Comparison of ENCODE assay signal across 13 cellular contexts in the genomic region with DNA sequence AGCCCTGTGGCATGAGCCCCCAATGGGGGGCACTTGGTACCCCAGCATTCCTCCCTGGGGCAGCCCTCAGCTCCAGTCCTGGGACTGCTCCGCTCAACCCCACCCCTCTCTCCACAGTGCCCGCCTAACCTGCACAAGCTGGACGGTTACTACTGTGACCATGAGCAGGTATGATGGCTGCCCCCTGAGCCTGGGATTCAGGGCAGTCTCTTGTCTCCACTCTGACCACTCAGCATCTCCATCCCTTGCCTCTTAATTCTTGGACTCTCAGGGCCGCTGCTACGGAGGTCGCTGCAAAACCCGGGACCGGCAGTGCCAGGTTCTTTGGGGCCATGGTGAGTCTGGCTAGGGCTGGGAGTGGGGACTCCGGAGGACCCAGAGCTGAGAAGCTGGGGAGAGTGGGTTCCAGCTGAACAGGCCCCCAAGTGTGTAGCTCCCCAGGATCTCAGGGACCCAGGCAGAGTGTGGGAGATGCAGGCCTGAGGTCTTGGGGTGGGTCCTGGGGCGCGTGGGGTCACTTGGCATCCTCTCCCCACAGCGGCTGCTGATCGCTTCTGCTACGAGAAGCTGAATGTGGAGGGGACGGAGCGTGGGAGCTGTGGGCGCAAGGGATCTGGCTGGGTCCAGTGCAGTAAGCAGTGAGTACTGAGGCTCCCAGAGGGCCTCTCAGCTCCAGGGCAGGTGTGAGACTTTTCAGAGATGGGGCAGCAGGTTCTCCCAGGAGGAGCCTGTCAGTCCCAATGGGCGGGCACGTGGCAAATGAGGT. TPM values are rescaled to one million over a fixed set of nuclear protein-coding genes. Genes with fewer than 3 reads are reported as not detected.
DNase-seq lines count a peak whose midpoint lies in the region; ATAC-seq lines count a peak whose summit lies in the region.
"Had no signal": no experiment of that assay in that cellular context is flagged by ENCODE, and none has a peak within 500 bp of the region (broad histone marks: within the 10 kb centered on the region; RNA-seq: fewer than 3 reads in every experiment).

No MANE protein-coding gene starts in this region.

- no peaks in the 10 kb centered on the region for H3K27me3 ChIP-seq in CD4-positive, CD25-positive, alpha-beta regulatory T cell (ENCODE audit: control insufficient read depth, insufficient read depth, low read length)

- H3K36me3 Mint-ChIP-seq in CD4-positive, CD25-positive, alpha-beta regulatory T cell, result no peaks in the 10 kb centered on the region
- no peaks in the 10 kb centered on the region for H3K36me3 Mint-ChIP-seq in activated T-helper 2 cell treated with anti-CD3 and anti-CD28 coated beads, Interferon-gamma antibody, Interleukin-2, Interleukin-4, amounts not matched to agents 10 μg/mL and 5 μg/mL and 100 μg/mL, durations not matched to agents 14 hours and 24 hours and 36 hours (ENCODE audit: low read depth)
- H3K36me3 Mint-ChIP-seq in natural killer cell treated with Interleukin-12 subunit alpha and Interleukin-12 subunit beta and Interleukin-15 and Interleukin-18, amount 100 ng/mL, for 72 hours, result no peaks in the 10 kb centered on the region
- no peaks in the 10 kb centered on the region for H3K36me3 Mint-ChIP-seq in activated naive CD8-positive, alpha-beta T cell treated with anti-CD3 and anti-CD28 coated beads, Interleukin-2, amount 50 U/mL, for 24 hours (ENCODE audit: low read depth)
- H3K36me3 Mint-ChIP-seq: activated CD8-positive, alpha-beta memory T cell treated with anti-CD3 and anti-CD28 coated beads, Interleukin-2, amount 10 ng/mL, durations not matched to agents 7 days and 5 days had no signal

- H3K4me1 Mint-ChIP-seq in CD4-positive, CD25-positive, alpha-beta regulatory T cell, result peaks cover 0 to 23% (median 6%) of the 10 kb centered on the region in 4 donors
- peaks cover 7% of the 10 kb centered on the region for H3K4me1 Mint-ChIP-seq in activated T-helper 2 cell treated with anti-CD3 and anti-CD28 coated beads, Interferon-gamma antibody, Interleukin-2, Interleukin-4, amounts not matched to agents 10 μg/mL and 5 μg/mL and 100 μg/mL, durations not matched to agents 14 hours and 24 hours and 36 hours (ENCODE audit: low read depth)
- H3K4me1 Mint-ChIP-seq in natural killer cell treated with Interleukin-12 subunit alpha and Interleukin-12 subunit beta and Interleukin-15 and Interleukin-18, amount 100 ng/mL, for 72 hours (ENCODE audit: low read depth in 2 of 2), result peaks cover 5 to 19% of the 10 kb centered on the region in 2 donors
- peaks cover 9% of the 10 kb centered on the region for H3K4me1 Mint-ChIP-seq in activated naive CD8-positive, alpha-beta T cell treated with anti-CD3 and anti-CD28 coated beads, Interleukin-2, amount 50 U/mL, for 24 hours

- no peaks in the 10 kb centered on the region for H3K36me3 ChIP-seq in CD4-positive, CD25-positive, alpha-beta regulatory T cell (ENCODE audit: control insufficient read depth, insufficient read depth, low read length)
- no peaks in the 10 kb centered on the region for H3K36me3 ChIP-seq in ES-I3 (ENCODE audit: insufficient read depth, low read length)

- H3K27me3 Mint-ChIP-seq in CD4-positive, CD25-positive, alpha-beta regulatory T cell, result no peaks in the 10 kb centered on the region
- peaks cover 6% of the 10 kb centered on the region for H3K27me3 Mint-ChIP-seq in activated T-helper 2 cell treated with anti-CD3 and anti-CD28 coated beads, Interferon-gamma antibody, Interleukin-2, Interleukin-4, amounts not matched to agents 10 μg/mL and 5 μg/mL and 100 μg/mL, durations not matched to agents 14 hours and 24 hours and 36 hours (ENCODE audit: low read depth)
- H3K27me3 Mint-ChIP-seq in natural killer cell treated with Interleukin-12 subunit alpha and Interleukin-12 subunit beta and Interleukin-15 and Interleukin-18, amount 100 ng/mL, for 72 hours, result peaks cover 0 to 8% of the 10 kb centered on the region in 2 donors
- peaks cover 11% of the 10 kb centered on the region for H3K27me3 Mint-ChIP-seq in activated naive CD8-positive, alpha-beta T cell treated with anti-CD3 and anti-CD28 coated beads, Interleukin-2, amount 50 U/mL, for 24 hours
- H3K27me3 Mint-ChIP-seq: stimulated activated naive CD8-positive, alpha-beta T cell treated with anti-CD3 and anti-CD28 coated beads, Interleukin-15, Interleukin-2, amounts not matched to agents 100 ng/mL and 50 ng/mL, for 24 hours had no signal

- no peak for ATAC-seq in CD4-positive, CD25-positive, alpha-beta regulatory T cell (ENCODE audit: low read depth in 2 of 2)
- no peak for ATAC-seq in natural killer cell treated with Interleukin-12 subunit alpha and Interleukin-12 subunit beta and Interleukin-15 and Interleukin-18, amount 100 ng/mL, for 72 hours
- ATAC-seq in GM19397 (IDR thresholded peaks at IDR 0.05; ENCODE audit: unreplicated experiment) (no peak), HG02759 (IDR thresholded peaks at IDR 0.05; ENCODE audit: unreplicated experiment) (no peak)
- ATAC-seq in activated naive CD8-positive, alpha-beta T cell treated with anti-CD3 and anti-CD28 coated beads, Interleukin-2, amount 50 U/mL, for 24 hours, result no peak

- peak overlapping the region; percentile 54 to 98 (median 93) for H3K4me3 Mint-ChIP-seq in CD4-positive, CD25-positive, alpha-beta regulatory T cell
- H3K4me3 Mint-ChIP-seq in activated T-helper 2 cell treated with anti-CD3 and anti-CD28 coated beads, Interferon-gamma antibody, Interleukin-2, Interleukin-4, amounts not matched to agents 10 μg/mL and 5 μg/mL and 100 μg/mL, durations not matched to agents 14 hours and 24 hours and 36 hours (ENCODE audit: low read depth), result peak overlapping the region; percentile 83
- peak overlapping the region; percentile 17 for H3K4me3 Mint-ChIP-seq in natural killer cell treated with Interleukin-12 subunit alpha and Interleukin-12 subunit beta and Interleukin-15 and Interleukin-18, amount 100 ng/mL, for 72 hours
- H3K4me3 Mint-ChIP-seq in activated naive CD8-positive, alpha-beta T cell treated with anti-CD3 and anti-CD28 coated beads, Interleukin-2, amount 50 U/mL, for 24 hours, result no peak overlapping the region

- H3K9me3 ChIP-seq in CD4-positive, CD25-positive, alpha-beta regulatory T cell (ENCODE audit: control insufficient read depth in 2 of 2, low read length in 2 of 2), result no peaks in the 10 kb centered on the region
- no peaks in the 10 kb centered on the region for H3K9me3 ChIP-seq in ES-I3 (ENCODE audit: control insufficient read depth, insufficient read depth, low read length)

- intact Hi-C loops in activated T-helper 2 cell treated with anti-CD3 and anti-CD28 coated beads, Interferon-gamma antibody, Interleukin-2, Interleukin-4, amounts not matched to agents 10 μg/mL and 5 μg/mL and 100 μg/mL, durations not matched to agents 14 hours and 24 hours and 36 hours (cut with micrococcal nuclease), result loop anchor here (5.0 kb wide), 2 partner anchors 50 to 355 kb away; a partner anchor contains a TSS

- H3K9ac ChIP-seq in ES-I3 (ENCODE audit: low read depth, low read length), result peak overlapping the region; percentile 51; the same call in 1 of the 2 replicates

- H3K9me3 Mint-ChIP-seq in CD4-positive, CD25-positive, alpha-beta regulatory T cell, result no peaks in the 10 kb centered on the region
- H3K9me3 Mint-ChIP-seq in activated T-helper 2 cell treated with anti-CD3 and anti-CD28 coated beads, Interferon-gamma antibody, Interleukin-2, Interleukin-4, amounts not matched to agents 10 μg/mL and 5 μg/mL and 100 μg/mL, durations not matched to agents 14 hours and 24 hours and 36 hours, result no peaks in the 10 kb centered on the region
- H3K9me3 Mint-ChIP-seq in natural killer cell treated with Interleukin-12 subunit alpha and Interleukin-12 subunit beta and Interleukin-15 and Interleukin-18, amount 100 ng/mL, for 72 hours, result no peaks in the 10 kb centered on the region
- no peaks in the 10 kb centered on the region for H3K9me3 Mint-ChIP-seq in activated naive CD8-positive, alpha-beta T cell treated with anti-CD3 and anti-CD28 coated beads, Interleukin-2, amount 50 U/mL, for 24 hours
- H3K9me3 Mint-ChIP-seq: stimulated activated naive CD8-positive, alpha-beta T cell treated with anti-CD3 and anti-CD28 coated beads, Interleukin-15, Interleukin-2, amounts not matched to agents 100 ng/mL and 50 ng/mL, for 24 hours had no signal

- H3K27ac ChIP-seq in CD4-positive, CD25-positive, alpha-beta regulatory T cell (ENCODE audit: insufficient read depth, low read length, poor library complexity, severe bottlenecking), result no peak overlapping the region

- no peak overlapping the region for H3K4me3 ChIP-seq in CD4-positive, CD25-positive, alpha-beta regulatory T cell (ENCODE audit: low read depth, low read length)

- peaks cover 27% of the 10 kb centered on the region for H3K4me1 ChIP-seq in CD4-positive, CD25-positive, alpha-beta regulatory T cell (ENCODE audit: control insufficient read depth, insufficient read depth, low read length, poor library complexity, severe bottlenecking)
- H3K4me1 ChIP-seq in ES-I3 (ENCODE audit: insufficient read depth, low read length), result peaks cover 19% of the 10 kb centered on the region

- no peak for DNase-seq in CD4-positive, CD25-positive, alpha-beta regulatory T cell
- DNase-seq in activated T-helper 2 cell treated with anti-CD3 and anti-CD28 coated beads, Interferon-gamma antibody, Interleukin-2, Interleukin-4, amounts not matched to agents 10 μg/mL and 5 μg/mL and 100 μg/mL, durations not matched to agents 14 hours and 24 hours and 36 hours (ENCODE audit: low spot score), result no peak
- DNase-seq in natural killer cell treated with Interleukin-12 subunit alpha and Interleukin-12 subunit beta and Interleukin-15 and Interleukin-18, amount 100 ng/mL, for 72 hours (ENCODE audit: low spot score), result no peak
- DNase-seq in activated naive CD8-positive, alpha-beta T cell treated with anti-CD3 and anti-CD28 coated beads, Interleukin-2, amount 50 U/mL, for 24 hours, result no peak
- DNase-seq: activated CD8-positive, alpha-beta memory T cell treated with anti-CD3 and anti-CD28 coated beads, Interleukin-2, amount 10 ng/mL, durations not matched to agents 7 days and 5 days; NCI-H1105 treated with DMSO at 0.1 percent for 48 hours; NCI-H446 treated with DMSO at 0.1 percent for 48 hours; stimulated activated CD4-positive, alpha-beta T cell treated with anti-CD3 and anti-CD28 coated beads, Interleukin-4, amount 100 ng/mL, for 1 hour; T1000 had no signal

- H3K27ac Mint-ChIP-seq in CD4-positive, CD25-positive, alpha-beta regulatory T cell, result no peak overlapping the region
- no peak overlapping the region for H3K27ac Mint-ChIP-seq in activated T-helper 2 cell treated with anti-CD3 and anti-CD28 coated beads, Interferon-gamma antibody, Interleukin-2, Interleukin-4, amounts not matched to agents 10 μg/mL and 5 μg/mL and 100 μg/mL, durations not matched to agents 14 hours and 24 hours and 36 hours
- H3K27ac Mint-ChIP-seq in natural killer cell treated with Interleukin-12 subunit alpha and Interleukin-12 subunit beta and Interleukin-15 and Interleukin-18, amount 100 ng/mL, for 72 hours, result no peak overlapping the region
- H3K27ac Mint-ChIP-seq in activated naive CD8-positive, alpha-beta T cell treated with anti-CD3 and anti-CD28 coated beads, Interleukin-2, amount 50 U/mL, for 24 hours, result no peak overlapping the region
- H3K27ac Mint-ChIP-seq: activated CD8-positive, alpha-beta memory T cell treated with anti-CD3 and anti-CD28 coated beads, Interleukin-2, amount 10 ng/mL, durations not matched to agents 7 days and 5 days; stimulated activated naive CD8-positive, alpha-beta T cell treated with anti-CD3 and anti-CD28 coated beads, Interleukin-15, Interleukin-2, amounts not matched to agents 100 ng/mL and 50 ng/mL, for 24 hours had no signal

RNA-seq across cellular contexts. Expression of a gene that starts 18.0 kb away (rescaled TPM):
- total RNA-seq in CD4-positive, CD25-positive, alpha-beta regulatory T cell, result 0.35 TPM
- polyA plus RNA-seq in CD4-positive, CD25-positive, alpha-beta regulatory T cell, result under 1 TPM in 2 of 4 donors, not detected in 2; 0.15 to 0.24 TPM
- 0.09 and 0.14 TPM in 2 replicates for total RNA-seq in activated T-helper 2 cell treated with anti-CD3 and anti-CD28 coated beads, Interferon-gamma antibody, Interleukin-2, Interleukin-4, amounts not matched to agents 10 μg/mL and 5 μg/mL and 100 μg/mL, durations not matched to agents 14 hours and 24 hours and 36 hours
- under 1 TPM; 0.31 to 0.53 TPM for total RNA-seq in natural killer cell treated with Interleukin-12 subunit alpha and Interleukin-12 subunit beta and Interleukin-15 and Interleukin-18, amount 100 ng/mL, for 72 hours

RNA-seq across cellular contexts. Expression of a gene that starts 53.3 kb away (rescaled TPM):
- not detected for total RNA-seq in CD4-positive, CD25-positive, alpha-beta regulatory T cell
- polyA plus RNA-seq in CD4-positive, CD25-positive, alpha-beta regulatory T cell, result not detected
- total RNA-seq in activated T-helper 2 cell treated with anti-CD3 and anti-CD28 coated beads, Interferon-gamma antibody, Interleukin-2, Interleukin-4, amounts not matched to agents 10 μg/mL and 5 μg/mL and 100 μg/mL, durations not matched to agents 14 hours and 24 hours and 36 hours, result 8.2 and 9.4 TPM in 2 replicates
- 1 to 10 TPM; 1.4 to 2.5 TPM for total RNA-seq in natural killer cell treated with Interleukin-12 subunit alpha and Interleukin-12 subunit beta and Interleukin-15 and Interleukin-18, amount 100 ng/mL, for 72 hours
